ENCODE assay signal across 9 cellular contexts in genomic region chr21:40841524-40842196, GRCh38. TPM values are rescaled to one million over a fixed set of nuclear protein-coding genes. Genes with fewer than 3 reads are reported as not detected.
DNase-seq lines count a peak whose midpoint lies in the region; ATAC-seq and TF ChIP-seq lines count a peak whose summit lies in the region.
"Had no signal": no experiment of that assay in that cellular context is flagged by ENCODE, and none has a peak within 500 bp of the region (broad histone marks: within the 10 kb centered on the region; RNA-seq: fewer than 3 reads in every experiment).

No MANE protein-coding gene starts in this region.

- H3K4me1 ChIP-seq in right atrium auricular region (peaks cover 0 to 7% of the 10 kb centered on the region in 2 donors), Panc1 (ENCODE audit: control insufficient read depth, insufficient read depth, low read length) (no peaks in the 10 kb centered on the region), iPS DF 6.9 (ENCODE audit: control insufficient read depth, insufficient read depth, low read length) (no peaks in the 10 kb centered on the region)

- H3K36me3 ChIP-seq in right atrium auricular region (no peaks in the 10 kb centered on the region), Panc1 (ENCODE audit: control insufficient read depth, insufficient read depth, low read length) (no peaks in the 10 kb centered on the region), iPS DF 6.9 (ENCODE audit: control insufficient read depth, insufficient read depth, low read length) (no peaks in the 10 kb centered on the region)

- H3K9me3 ChIP-seq in right atrium auricular region (no peaks in the 10 kb centered on the region), Panc1 (ENCODE audit: control insufficient read depth, insufficient read depth, low read depth, low read length) (no peaks in the 10 kb centered on the region), iPS DF 6.9 (ENCODE audit: control insufficient read depth, insufficient read depth, low read length) (no peaks in the 10 kb centered on the region)

- DNase-seq in Right ventricle myocardium inferior (ENCODE audit: missing footprints) (no peak), right atrium auricular region (ENCODE audit: low spot score) (no peak), Panc1 (ENCODE audit: low read depth, low spot score) (no peak), iPS DF 6.9 (ENCODE audit: low read depth, low spot score) (peak; percentile 33), superior temporal gyrus (ENCODE audit: extremely low spot score) (peak; percentile 69), KG1 (lab: John Stamatoyannopoulos, UW) (no peak)
- DNase-seq in stimulated activated naive CD4-positive, alpha-beta T cell treated with Interleukin-2 at 50 U/mL for 16 hours (lab: John Stamatoyannopoulos, UW): no peak

- WGBS in iPS DF 6.9 (ENCODE audit: insufficient coverage, insufficient read length): no CpG with 5 or more reads among the region's 39 CpGs

- intact Hi-C loops in Right ventricle myocardium inferior (cut with DNase I) (loop anchor here (5.0 kb wide), 2 partner anchors 226 to 699 kb away; no protein-coding TSS in a partner anchor), Panc1 (cut with micrococcal nuclease; ENCODE audit: unreplicated experiment) (loop anchor here (5.0 to 10.0 kb wide), 2 partner anchors 223 to 374 kb away; no protein-coding TSS in a partner anchor)

- CTCF ChIA-PET in Panc1 (lab: Charles Lee): interaction anchor here (0.6 kb wide), 1 partner anchor 41 kb away, joined by 3 read pairs; no protein-coding TSS in a partner anchor

- TF ChIP-seq CTCF in right atrium auricular region (IDR thresholded peaks at IDR 0.05) (peak in 1 of 2 donors; percentile 42), Panc1 (IDR thresholded peaks at IDR 0.05) (peak; percentile 76)

- H3K27me3 ChIP-seq in right atrium auricular region (no peaks in the 10 kb centered on the region), Panc1 (ENCODE audit: control insufficient read depth, insufficient read depth, low read length) (peaks cover 23% of the 10 kb centered on the region), iPS DF 6.9 (ENCODE audit: control insufficient read depth, insufficient read depth, low read length) (peaks cover 7% of the 10 kb centered on the region; the same call in 1 of the 2 replicates)

- H3K27ac ChIP-seq in right atrium auricular region (no peak overlapping the region), Panc1 (ENCODE audit: low read length) (no peak overlapping the region), iPS DF 6.9 (ENCODE audit: low read length) (no peak overlapping the region)

- no TSS peak for BruUV-seq in Panc1 (replicated peaks; lab: Mats Ljungman, UMichigan)

- ATAC-seq in Right ventricle myocardium inferior (peak; percentile 80), Panc1 (peak; percentile 96), GM18870 (IDR thresholded peaks at IDR 0.05; ENCODE audit: unreplicated experiment) (no peak)

- POLR2A ChIA-PET in Panc1 (lab: Charles Lee): no interaction called here

- H3K4me3 ChIP-seq in right atrium auricular region (peak overlapping the region in 1 of 2 donors; percentile 29), Panc1 (ENCODE audit: low read depth in 2 of 2, low read length in 2 of 2) (peak overlapping the region; percentile 24 to 43), iPS DF 6.9 (ENCODE audit: low read length) (no peak overlapping the region; the same call in 1 of the 2 replicates)

- in situ Hi-C loops in Panc1 (cut with HindIII; ENCODE audit: low pct_unique_long_range_greater_than_20kb, low sequenced_read_pairs): no loop called here

RNA-seq across cellular contexts. Expression of gene DSCAM, which starts 5.3 kb away (rescaled TPM):
- total RNA-seq in Right ventricle myocardium inferior (not detected), right atrium auricular region (not detected), Panc1 (2021; ENCODE audit: unreplicated experiment) (not detected)
- not detected for polyA plus RNA-seq in Panc1 (2012; ENCODE audit: insufficient read length)
- total RNA-seq: myocyte had no signal

Comparison
In these comparisons a context has a peak if more than half of its experiments do, and no peak if none do; other contexts are left out.
1. DNase-seq: peak in iPS DF 6.9 (single experiment) and superior temporal gyrus (single experiment); none in Right ventricle myocardium inferior (single experiment), right atrium auricular region (single experiment), Panc1 (single experiment), stimulated activated naive CD4-positive, alpha-beta T cell treated with Interleukin-2 at 50 U/mL for 16 hours (single experiment) and KG1 (single experiment).